Comparison of ENCODE assay signal across 1 cellular context in the genomic region with DNA sequence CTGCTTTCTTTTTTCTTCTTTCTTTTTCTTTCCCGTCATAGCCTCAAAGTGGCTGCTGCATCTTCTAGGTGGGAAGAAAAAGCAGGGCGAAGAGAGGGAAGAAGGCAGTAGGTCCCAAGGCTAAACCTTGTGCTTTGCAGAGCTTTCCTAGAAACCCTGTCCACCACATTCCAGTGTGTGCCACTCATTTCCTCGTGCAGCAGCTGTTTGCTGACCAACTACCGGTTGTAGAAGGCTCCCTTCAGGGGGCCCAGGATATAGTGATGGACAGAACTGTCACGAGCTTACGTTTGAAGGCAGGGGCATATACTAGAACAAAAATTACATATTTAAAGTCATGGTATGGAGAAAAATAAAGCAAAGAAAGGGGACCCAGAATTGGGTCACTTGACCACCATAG.
TF ChIP-seq lines count a peak whose summit lies in the region.

No MANE protein-coding gene starts in this region.

TF ChIP-seq in GM23338, 12 proteins besides CTCF, POLR2A, EP300 and RAD21 (continued from another document):
- TF ChIP-seq, protein P1, sequence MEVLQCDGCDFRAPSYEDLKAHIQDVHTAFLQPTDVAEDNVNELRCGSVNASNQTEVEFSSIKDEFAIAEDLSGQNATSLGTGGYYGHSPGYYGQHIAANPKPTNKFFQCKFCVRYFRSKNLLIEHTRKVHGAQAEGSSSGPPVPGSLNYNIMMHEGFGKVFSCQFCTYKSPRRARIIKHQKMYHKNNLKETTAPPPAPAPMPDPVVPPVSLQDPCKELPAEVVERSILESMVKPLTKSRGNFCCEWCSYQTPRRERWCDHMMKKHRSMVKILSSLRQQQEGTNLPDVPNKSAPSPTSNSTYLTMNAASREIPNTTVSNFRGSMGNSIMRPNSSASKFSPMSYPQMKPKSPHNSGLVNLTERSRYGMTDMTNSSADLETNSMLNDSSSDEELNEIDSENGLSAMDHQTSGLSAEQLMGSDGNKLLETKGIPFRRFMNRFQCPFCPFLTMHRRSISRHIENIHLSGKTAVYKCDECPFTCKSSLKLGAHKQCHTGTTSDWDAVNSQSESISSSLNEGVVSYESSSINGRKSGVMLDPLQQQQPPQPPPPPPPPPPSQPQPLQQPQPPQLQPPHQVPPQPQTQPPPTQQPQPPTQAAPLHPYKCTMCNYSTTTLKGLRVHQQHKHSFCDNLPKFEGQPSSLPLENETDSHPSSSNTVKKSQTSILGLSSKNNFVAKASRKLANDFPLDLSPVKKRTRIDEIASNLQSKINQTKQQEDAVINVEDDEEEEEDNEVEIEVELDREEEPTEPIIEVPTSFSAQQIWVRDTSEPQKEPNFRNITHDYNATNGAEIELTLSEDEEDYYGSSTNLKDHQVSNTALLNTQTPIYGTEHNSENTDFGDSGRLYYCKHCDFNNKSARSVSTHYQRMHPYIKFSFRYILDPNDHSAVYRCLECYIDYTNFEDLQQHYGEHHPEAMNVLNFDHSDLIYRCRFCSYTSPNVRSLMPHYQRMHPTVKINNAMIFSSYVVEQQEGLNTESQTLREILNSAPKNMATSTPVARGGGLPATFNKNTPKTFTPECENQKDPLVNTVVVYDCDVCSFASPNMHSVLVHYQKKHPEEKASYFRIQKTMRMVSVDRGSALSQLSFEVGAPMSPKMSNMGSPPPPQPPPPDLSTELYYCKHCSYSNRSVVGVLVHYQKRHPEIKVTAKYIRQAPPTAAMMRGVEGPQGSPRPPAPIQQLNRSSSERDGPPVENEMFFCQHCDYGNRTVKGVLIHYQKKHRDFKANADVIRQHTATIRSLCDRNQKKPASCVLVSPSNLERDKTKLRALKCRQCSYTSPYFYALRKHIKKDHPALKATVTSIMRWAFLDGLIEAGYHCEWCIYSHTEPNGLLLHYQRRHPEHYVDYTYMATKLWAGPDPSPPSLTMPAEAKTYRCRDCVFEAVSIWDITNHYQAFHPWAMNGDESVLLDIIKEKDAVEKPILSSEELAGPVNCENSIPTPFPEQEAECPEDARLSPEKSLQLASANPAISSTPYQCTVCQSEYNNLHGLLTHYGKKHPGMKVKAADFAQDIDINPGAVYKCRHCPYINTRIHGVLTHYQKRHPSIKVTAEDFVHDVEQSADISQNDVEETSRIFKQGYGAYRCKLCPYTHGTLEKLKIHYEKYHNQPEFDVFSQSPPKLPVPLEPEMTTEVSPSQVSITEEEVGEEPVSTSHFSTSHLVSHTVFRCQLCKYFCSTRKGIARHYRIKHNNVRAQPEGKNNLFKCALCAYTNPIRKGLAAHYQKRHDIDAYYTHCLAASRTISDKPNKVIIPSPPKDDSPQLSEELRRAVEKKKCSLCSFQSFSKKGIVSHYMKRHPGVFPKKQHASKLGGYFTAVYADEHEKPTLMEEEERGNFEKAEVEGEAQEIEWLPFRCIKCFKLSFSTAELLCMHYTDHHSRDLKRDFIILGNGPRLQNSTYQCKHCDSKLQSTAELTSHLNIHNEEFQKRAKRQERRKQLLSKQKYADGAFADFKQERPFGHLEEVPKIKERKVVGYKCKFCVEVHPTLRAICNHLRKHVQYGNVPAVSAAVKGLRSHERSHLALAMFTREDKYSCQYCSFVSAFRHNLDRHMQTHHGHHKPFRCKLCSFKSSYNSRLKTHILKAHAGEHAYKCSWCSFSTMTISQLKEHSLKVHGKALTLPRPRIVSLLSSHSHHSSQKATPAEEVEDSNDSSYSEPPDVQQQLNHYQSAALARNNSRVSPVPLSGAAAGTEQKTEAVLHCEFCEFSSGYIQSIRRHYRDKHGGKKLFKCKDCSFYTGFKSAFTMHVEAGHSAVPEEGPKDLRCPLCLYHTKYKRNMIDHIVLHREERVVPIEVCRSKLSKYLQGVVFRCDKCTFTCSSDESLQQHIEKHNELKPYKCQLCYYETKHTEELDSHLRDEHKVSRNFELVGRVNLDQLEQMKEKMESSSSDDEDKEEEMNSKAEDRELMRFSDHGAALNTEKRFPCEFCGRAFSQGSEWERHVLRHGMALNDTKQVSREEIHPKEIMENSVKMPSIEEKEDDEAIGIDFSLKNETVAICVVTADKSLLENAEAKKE (CRISPR knock-in tag; IDR thresholded peaks at IDR 0.05), result no peak
- TF ChIP-seq EZH2 (IDR thresholded peaks at IDR 0.05; ENCODE audit: low read depth, unreplicated experiment), result no peak
- TF ChIP-seq ZNF114 (CRISPR knock-in tag; IDR thresholded peaks at IDR 0.05), result no peak
